In genomic region chr9:124615100-124615742, GRCh38 we compare ENCODE assay signal across 3 cellular contexts.
A peak's percentile ranks its signal among the peaks of the same experiment; 100 is the strongest.
TF ChIP-seq lines count a peak whose summit lies in the region.

No MANE protein-coding gene starts in this region.

TF ChIP-seq in HepG2, 621 proteins besides CTCF, POLR2A, EP300 and RAD21:
- peak; percentile 41; the same call in 1 of the 2 replicates for TF ChIP-seq MAFF (IDR thresholded peaks at IDR 0.05; ENCODE audit: low read depth, low read length)
- TF ChIP-seq MAFK (conservative IDR thresholded peaks at IDR 0.05 in 1 of 2, IDR thresholded peaks at IDR 0.05 in 1 of 2; ENCODE audit: low read length in 2 of 2): peak; percentile 45 to 63; a peak in 3 of 4 replicates
- no peak for TF ChIP-seq ARID5B (CRISPR knock-in tag; IDR thresholded peaks at IDR 0.05)
- TF ChIP-seq CEBPB (IDR thresholded peaks at IDR 0.05; ENCODE audit: borderline replicate concordance, low read depth, low read length): peak; percentile 58; the same call in 1 of the 2 replicates

TF ChIP-seq in WTC11, 78 proteins besides CTCF, POLR2A, EP300 and RAD21:
- TF ChIP-seq E2F1 (CRISPR knock-in tag; IDR thresholded peaks at IDR 0.05): no peak
- no peak for TF ChIP-seq ZNF317 (CRISPR knock-in tag; IDR thresholded peaks at IDR 0.05; ENCODE audit: borderline replicate concordance, low read depth)
- TF ChIP-seq NR1H2 (CRISPR knock-in tag; IDR thresholded peaks at IDR 0.05): no peak
- TF ChIP-seq PRDM15 (CRISPR knock-in tag; IDR thresholded peaks at IDR 0.05): no peak
- no peak for TF ChIP-seq SMAD3 (CRISPR knock-in tag; IDR thresholded peaks at IDR 0.05; ENCODE audit: borderline replicate concordance)
- no peak for TF ChIP-seq ZNF219 (CRISPR knock-in tag; IDR thresholded peaks at IDR 0.05; ENCODE audit: borderline replicate concordance)
- no peak for TF ChIP-seq E2F4 (CRISPR knock-in tag; IDR thresholded peaks at IDR 0.05; ENCODE audit: borderline replicate concordance, low read depth)
- TF ChIP-seq USF1 (CRISPR knock-in tag; IDR thresholded peaks at IDR 0.05): no peak
- TF ChIP-seq ZNF671 (CRISPR knock-in tag; IDR thresholded peaks at IDR 0.05): no peak
- TF ChIP-seq ATF2 (CRISPR knock-in tag; IDR thresholded peaks at IDR 0.05; ENCODE audit: borderline replicate concordance, low read depth): no peak
- no peak for TF ChIP-seq ZNF138 (CRISPR knock-in tag; conservative IDR thresholded peaks at IDR 0.05)
- no peak for TF ChIP-seq JAZF1 (CRISPR knock-in tag; IDR thresholded peaks at IDR 0.05)
- no peak for TF ChIP-seq TEAD1 (CRISPR knock-in tag; IDR thresholded peaks at IDR 0.05)
- no peak for TF ChIP-seq NR3C1 (CRISPR knock-in tag; conservative IDR thresholded peaks at IDR 0.05; ENCODE audit: low read depth)
- TF ChIP-seq TP53 (CRISPR knock-in tag; IDR thresholded peaks at IDR 0.05): no peak

TF ChIP-seq in H1, 55 proteins besides CTCF, POLR2A, EP300 and RAD21:
- TF ChIP-seq ZNF274 (IDR thresholded peaks at IDR 0.05; ENCODE audit: borderline replicate concordance, extremely low read depth, low read length) (no peak), SIRT6 (IDR thresholded peaks at IDR 0.05; ENCODE audit: low read length) (no peak), YY1 (IDR thresholded peaks at IDR 0.05; ENCODE audit: low read depth, low read length) (no peak), ASH2L (IDR thresholded peaks at IDR 0.05; ENCODE audit: low read length) (no peak)
